In genomic region chr4:88792821-88793220, GRCh38 we compare ENCODE assay signal across 12 cellular contexts.
DNase-seq lines count a peak whose midpoint lies in the region; ATAC-seq and TF ChIP-seq lines count a peak whose summit lies in the region.
"Had no signal": no experiment of that assay in that cellular context is flagged by ENCODE, and none has a peak within 500 bp of the region (broad histone marks: within the 10 kb centered on the region; RNA-seq: fewer than 3 reads in every experiment).

No MANE protein-coding gene starts in this region.

- TF ChIP-seq CTCF in fibroblast of mammary gland (conservative IDR thresholded peaks at IDR 0.05; ENCODE audit: control insufficient read depth, insufficient read depth, low read depth, low read length), result no peak
- TF ChIP-seq CTCF in nephron progenitor cell (IDR thresholded peaks at IDR 0.05), result no peak

- H3K36me3 ChIP-seq in rectal smooth muscle tissue (ENCODE audit: control insufficient read depth, insufficient read depth, low read length), result no peaks in the 10 kb centered on the region

- no peak overlapping the region for H3K27ac Mint-ChIP-seq in nephron progenitor cell

- H3K4me1 ChIP-seq in rectal smooth muscle tissue (ENCODE audit: control insufficient read depth, insufficient read depth, low read length), result peaks cover 7% of the 10 kb centered on the region
- H3K4me1 ChIP-seq: BE2C had no signal

- peak; percentile 62 for ATAC-seq in SK-N-SH treated with all-trans-retinoic acid at 6 μM for 48 hours
- no peak for ATAC-seq in HG02973 (IDR thresholded peaks at IDR 0.05; ENCODE audit: unreplicated experiment)
- ATAC-seq in GM21737 (IDR thresholded peaks at IDR 0.05; ENCODE audit: unreplicated experiment), result no peak

- peak overlapping the region; percentile 57 for H3K27ac ChIP-seq in rectal smooth muscle tissue (ENCODE audit: low read depth, low read length)

- no peaks in the 10 kb centered on the region for H3K4me1 Mint-ChIP-seq in nephron progenitor cell

- no peak overlapping the region for H3K9ac ChIP-seq in rectal smooth muscle tissue (ENCODE audit: low read length)

- H3K9me3 Mint-ChIP-seq in nephron progenitor cell, result peaks cover 7% of the 10 kb centered on the region

- H3K27me3 ChIP-seq in rectal smooth muscle tissue (ENCODE audit: control insufficient read depth, insufficient read depth, low read length), result no peaks in the 10 kb centered on the region
- H3K27me3 ChIP-seq: BE2C had no signal

- peak; percentile 49 for DNase-seq in EL
- peak; percentile 45 for DNase-seq in fibroblast of mammary gland (ENCODE audit: low read depth)
- DNase-seq in nephron progenitor cell, result no peak
- no peak for DNase-seq in DMS153 (lab: John Stamatoyannopoulos, UW)
- DNase-seq: BE2C; NCI-H2081; stimulated activated CD4-positive, alpha-beta T cell treated with anti-CD3 and anti-CD28 coated beads, Interleukin-4, amount 100 ng/mL, for 1 hour had no signal

- no peaks in the 10 kb centered on the region for H3K27me3 Mint-ChIP-seq in nephron progenitor cell (ENCODE audit: low read depth, poor library complexity)

- no peak overlapping the region for H3K4me3 ChIP-seq in fibroblast of mammary gland (ENCODE audit: control insufficient read depth, low read depth, low read length)
- H3K4me3 ChIP-seq in rectal smooth muscle tissue (ENCODE audit: low read length), result no peak overlapping the region

- no peak overlapping the region for H3K4me3 Mint-ChIP-seq in nephron progenitor cell
- H3K4me3 Mint-ChIP-seq: neural crest cell had no signal

- peaks cover 53% of the 10 kb centered on the region for H3K36me3 Mint-ChIP-seq in nephron progenitor cell (ENCODE audit: low read depth)

TF ChIP-seq in SK-N-SH treated with all-trans-retinoic acid at 6 μM for 48 hours, 23 proteins besides CTCF, POLR2A, EP300 and RAD21:
- TF ChIP-seq TCF4 (CRISPR knock-in tag; IDR thresholded peaks at IDR 0.05; ENCODE audit: borderline replicate concordance) (no peak), ZNF565 (CRISPR knock-in tag; conservative IDR thresholded peaks at IDR 0.05; ENCODE audit: low read depth) (no peak), CSRNP3 (CRISPR knock-in tag; IDR thresholded peaks at IDR 0.05) (no peak)
TF ChIP-seq in SK-N-SH treated with all-trans-retinoic acid at 6 μM for 48 hours: peak in this region for 0.

Comparison
In these comparisons a context has a peak if more than half of its experiments do, and no peak if none do; other contexts are left out.
1. DNase-seq: peak in EL (single experiment) and fibroblast of mammary gland (single experiment); none in nephron progenitor cell (single experiment) and DMS153 (single experiment).